Comparison of ENCODE assay signal across 20 cellular contexts in the genomic region with DNA sequence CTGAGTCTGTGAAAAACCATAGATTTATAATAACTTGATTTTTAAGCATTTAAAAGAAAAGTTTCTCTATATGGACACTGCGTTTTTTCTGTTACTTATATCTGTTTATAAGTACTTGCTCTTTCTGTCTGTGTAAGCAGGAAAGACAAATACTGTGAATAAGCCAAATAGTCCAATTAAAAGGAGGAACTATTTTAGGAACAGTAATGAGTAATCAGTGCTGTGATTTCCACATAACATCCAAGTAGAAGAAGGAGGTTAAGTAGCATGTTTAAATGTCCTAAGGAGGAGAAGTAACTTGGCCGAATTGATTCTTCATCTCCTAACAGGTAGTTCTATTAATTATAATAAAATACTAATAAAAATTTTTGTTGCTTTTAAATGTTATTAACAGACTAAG. TPM values are rescaled to one million over a fixed set of nuclear protein-coding genes. Genes with fewer than 3 reads are reported as not detected.
DNase-seq lines count a peak whose midpoint lies in the region; FAIRE-seq and TF ChIP-seq lines count a peak whose summit lies in the region.
"Had no signal": no experiment of that assay in that cellular context is flagged by ENCODE, and none has a peak within 500 bp of the region (broad histone marks: within the 10 kb centered on the region; RNA-seq: fewer than 3 reads in every experiment).

No MANE protein-coding gene starts in this region.

- no peak for TF ChIP-seq EP300 in stomach (IDR thresholded peaks at IDR 0.05)
- no peak for TF ChIP-seq EP300 in esophagus muscularis mucosa (IDR thresholded peaks at IDR 0.05)

- H3K27ac ChIP-seq in stomach (no peak overlapping the region), esophagus muscularis mucosa (replicated peaks in 1 of 4) (no peak overlapping the region)

- TF ChIP-seq POLR2A in stomach (IDR thresholded peaks at IDR 0.05) (no peak), esophagus muscularis mucosa (IDR thresholded peaks at IDR 0.05; ENCODE audit: low read depth) (no peak)

- no peaks in the 10 kb centered on the region for H3K9me3 ChIP-seq in stomach
- no peaks in the 10 kb centered on the region for H3K9me3 ChIP-seq in esophagus muscularis mucosa

- H3K4me3 ChIP-seq in bronchial epithelial cell (ENCODE audit: low read depth, low read length) (no peak overlapping the region), fibroblast of pulmonary artery (replicated peaks; ENCODE audit: low read depth, low read length) (no peak overlapping the region), stomach (no peak overlapping the region), esophagus muscularis mucosa (no peak overlapping the region)

- H3K36me3 ChIP-seq in bronchial epithelial cell (ENCODE audit: control insufficient read depth, insufficient read depth, low read length) (no peaks in the 10 kb centered on the region), stomach (no peaks in the 10 kb centered on the region), esophagus muscularis mucosa (no peaks in the 10 kb centered on the region)

- 66 to 78% (median 72%) methylated on average over 2 of the region's 2 CpGs for WGBS in stomach, 5 donors
- 79% methylated on average over 2 of the region's 2 CpGs for WGBS in esophagus muscularis mucosa

- TF ChIP-seq CTCF in bronchial epithelial cell (IDR thresholded peaks at IDR 0.05; ENCODE audit: insufficient read depth, low read length, severe bottlenecking) (no peak), fibroblast of pulmonary artery (IDR thresholded peaks at IDR 0.05; ENCODE audit: low read length, missing control alignments) (no peak), stomach (IDR thresholded peaks at IDR 0.05) (no peak), esophagus muscularis mucosa (IDR thresholded peaks at IDR 0.05) (no peak)

- intact Hi-C loops in stomach (cut with DNase I; ENCODE audit: low total_unique reads) (no loop called here), esophagus muscularis mucosa (cut with DNase I) (no loop called here)

- H3K4me1 ChIP-seq in stomach (no peaks in the 10 kb centered on the region), esophagus muscularis mucosa (no peaks in the 10 kb centered on the region)

- no peak for FAIRE-seq in bronchial epithelial cell (lab: Jason Lieb, UNC)
- FAIRE-seq: GM19239, H54 had no signal

- H3K27me3 ChIP-seq in bronchial epithelial cell (ENCODE audit: control insufficient read depth, insufficient read depth, low read length) (no peaks in the 10 kb centered on the region), stomach (no peaks in the 10 kb centered on the region), esophagus muscularis mucosa (no peaks in the 10 kb centered on the region)

- DNase-seq in AG08395 (ENCODE audit: low spot score) (peak; percentile 38), HCEC 1CT (peak; percentile 48), bronchial epithelial cell (ENCODE audit: low read depth) (peak; percentile 66), fibroblast of pulmonary artery (ENCODE audit: low read depth) (peak; percentile 11), DMS 273 (lab: John Stamatoyannopoulos, UW; ENCODE audit: unreplicated experiment) (no peak), stomach (no peak), esophagus muscularis mucosa (ENCODE audit: extremely low spot score) (no peak)
- no peak for DNase-seq in activated CD4-positive, alpha-beta T cell treated with anti-CD3 and anti-CD28 coated beads, Interleukin-2, amount 50 U/mL, for 4 hours
- DNase-seq: 8988T, C1 segment of cervical spinal cord, DMS153, KG1, NCI-H1092, NCI-H146, NCI-H2081, NCI-H510A treated with DMSO at 0.1 percent for 48 hours, NCI-H82 had no signal

RNA-seq across cellular contexts. Expression of gene ZNF214, which starts 40.8 kb away (rescaled TPM):
- total RNA-seq in bronchial epithelial cell: 2.6 and 3.2 TPM in 2 replicates
- total RNA-seq in stomach: 1 to 10 TPM in 1 of 5 donors, under 1 TPM in 2, not detected in 2; 0.58 to 4.0 (median 0.87) TPM
- under 1 TPM; 0.37 to 0.63 (median 0.61) TPM for polyA plus RNA-seq in stomach
- 1 to 10 TPM; 1.3 to 3.3 (median 1.9) TPM for total RNA-seq in esophagus muscularis mucosa

RNA-seq across cellular contexts. Expression of gene NLRP14, which starts 40.9 kb away (rescaled TPM):
- total RNA-seq in bronchial epithelial cell (under 0.01 and 0.13 TPM in 2 replicates), stomach (under 1 TPM in 1 of 5 donors, not detected in 4; 0.18 TPM), esophagus muscularis mucosa (not detected)
- not detected for polyA plus RNA-seq in stomach
- total RNA-seq: M059J had no signal

RNA-seq across cellular contexts. Expression of gene ZNF215, which starts 53.1 kb away (rescaled TPM):
- 4.7 and 6.1 TPM in 2 replicates for total RNA-seq in bronchial epithelial cell
- total RNA-seq in stomach: 10 to 100 TPM in 1 of 5 donors, 1 to 10 TPM in 3, under 1 TPM in 1; 0.89 to 12.3 (median 2.4) TPM
- polyA plus RNA-seq in stomach: under 1 TPM in 2 of 3 donors, not detected in 1; 0.46 to 0.98 TPM
- under 1 TPM; under 0.01 to 0.19 (median 0.17) TPM for total RNA-seq in esophagus muscularis mucosa

RNA-seq across cellular contexts. Expression of gene OR2D3, which starts 58.6 kb away (rescaled TPM):
- total RNA-seq in bronchial epithelial cell (not detected in 2 replicates), stomach (not detected), esophagus muscularis mucosa (not detected)
- polyA plus RNA-seq in stomach: not detected
- total RNA-seq: M059J had no signal

Comparison
In these comparisons a context has a peak if more than half of its experiments do, and no peak if none do; other contexts are left out.
1. DNase-seq: peak in AG08395 (single experiment), HCEC 1CT (single experiment), bronchial epithelial cell (single experiment) and fibroblast of pulmonary artery (single experiment); none in DMS 273 (single experiment), stomach (single experiment), activated CD4-positive, alpha-beta T cell treated with anti-CD3 and anti-CD28 coated beads, Interleukin-2, amount 50 U/mL, for 4 hours (0 of 2) and esophagus muscularis mucosa (single experiment).